Comparison of ENCODE assay signal across 8 cellular contexts in genomic region chr15:84747423-84748273, GRCh38. TPM values are rescaled to one million over a fixed set of nuclear protein-coding genes. Genes with fewer than 3 reads are reported as not detected.
DNase-seq lines count a peak whose midpoint lies in the region; ATAC-seq and TF ChIP-seq lines count a peak whose summit lies in the region.

No MANE protein-coding gene starts in this region.

- H3K4me3 ChIP-seq in BLaER1 (peak overlapping the region; percentile 98), OCI-LY3 (ENCODE audit: low read length) (peak overlapping the region; percentile 99), esophagus (ENCODE audit: low read depth in 1 of 2, low read length in 2 of 2) (peak overlapping the region; percentile 73 to 81), muscle layer of colon (ENCODE audit: low read depth in 1 of 2, low read length in 2 of 2) (peak overlapping the region; percentile 84 to 95)

- peak overlapping the region; percentile 81 for H2AFZ ChIP-seq in OCI-LY3 (ENCODE audit: low read depth, low read length)

- H3K9ac ChIP-seq in BLaER1 (peak overlapping the region; percentile 93), OCI-LY3 (ENCODE audit: low read length) (peak overlapping the region; percentile 90), muscle layer of colon (ENCODE audit: low read length) (peak overlapping the region; percentile 95)

- peak; percentile 46 for ATAC-seq in GM19035 (IDR thresholded peaks at IDR 0.05; ENCODE audit: unreplicated experiment)
- ATAC-seq in HG03354 (IDR thresholded peaks at IDR 0.05; ENCODE audit: poor library complexity, severe bottlenecking, unreplicated experiment) = peak; percentile 58

- H3K4me2 ChIP-seq in BLaER1 (peak overlapping the region; percentile 85), OCI-LY3 (ENCODE audit: low read length) (peak overlapping the region; percentile 99)

- H3K9me3 ChIP-seq in BLaER1 (no peaks in the 10 kb centered on the region), OCI-LY3 (ENCODE audit: insufficient read depth, low read length) (no peaks in the 10 kb centered on the region), esophagus (ENCODE audit: control insufficient read depth in 2 of 2, insufficient read depth in 1 of 2, low read depth in 1 of 2, low read length in 1 of 2) (no peaks in the 10 kb centered on the region), muscle layer of colon (ENCODE audit: low read length) (no peaks in the 10 kb centered on the region)

- peaks cover 50% of the 10 kb centered on the region for H3K79me2 ChIP-seq in OCI-LY3 (ENCODE audit: low read length)

- peak; percentile 59 for DNase-seq in activated T-cell treated with anti-CD3 and anti-CD28 coated beads for 48 hours (ENCODE audit: low read depth)
- peak; percentile 57 to 69 for DNase-seq in stimulated activated CD8-positive, alpha-beta memory T cell treated with anti-CD3 and anti-CD28 coated beads, Interleukin-7, amount 100 ng/mL, for 48 hours (ENCODE audit: extremely low read depth in 1 of 2, low read depth in 1 of 2)

- H3K27ac ChIP-seq in BLaER1 (peak overlapping the region; percentile 91), OCI-LY3 (ENCODE audit: low read length) (peak overlapping the region; percentile 86), esophagus (ENCODE audit: low read depth in 2 of 2, low read length in 1 of 2) (peak overlapping the region; percentile 98 to 99), muscle layer of colon (ENCODE audit: low read depth, low read length) (peak overlapping the region; percentile 100)

- H3K4me1 ChIP-seq in BLaER1 = peaks cover 39% of the 10 kb centered on the region
- peaks cover 31% of the 10 kb centered on the region for H3K4me1 ChIP-seq in OCI-LY3 (ENCODE audit: low read length)
- peaks cover 0 to 6% of the 10 kb centered on the region in 2 donors for H3K4me1 ChIP-seq in esophagus (ENCODE audit: control insufficient read depth in 2 of 2, insufficient read depth in 2 of 2, low read length in 1 of 2)
- peaks cover 36% of the 10 kb centered on the region for H3K4me1 ChIP-seq in muscle layer of colon (ENCODE audit: insufficient read depth, low read length)

- H3K27me3 ChIP-seq in BLaER1 (no peaks in the 10 kb centered on the region), OCI-LY3 (ENCODE audit: low read depth, low read length) (no peaks in the 10 kb centered on the region), esophagus (ENCODE audit: control insufficient read depth in 1 of 2, insufficient read depth in 2 of 2, low read length in 2 of 2) (no peaks in the 10 kb centered on the region), muscle layer of colon (ENCODE audit: control insufficient read depth in 1 of 2, insufficient read depth in 2 of 2, low read length in 2 of 2) (no peaks in the 10 kb centered on the region)

- WGBS in esophagus, 2 donors = 1% methylated on average over 46 of the region's 46 CpGs

- H3K36me3 ChIP-seq in BLaER1 = peaks cover 10% of the 10 kb centered on the region
- peaks cover under 1% of the 10 kb centered on the region for H3K36me3 ChIP-seq in OCI-LY3 (replicated peaks; ENCODE audit: low read depth, low read length)
- H3K36me3 ChIP-seq in esophagus (ENCODE audit: control insufficient read depth in 2 of 2, insufficient read depth in 2 of 2, low read length in 1 of 2) = no peaks in the 10 kb centered on the region
- no peaks in the 10 kb centered on the region for H3K36me3 ChIP-seq in muscle layer of colon (ENCODE audit: insufficient read depth, low read length)

- peaks cover 38% of the 10 kb centered on the region for H4K20me1 ChIP-seq in BLaER1
- H4K20me1 ChIP-seq in OCI-LY3 (ENCODE audit: insufficient read depth, low read length) = peaks cover 26% of the 10 kb centered on the region

- peak; percentile 18 for TF ChIP-seq CTCF in OCI-LY3 (IDR thresholded peaks at IDR 0.05; ENCODE audit: low read depth, low read length)

RNA-seq across cellular contexts. Expression of gene ZNF592, which starts 0.7 kb away (rescaled TPM):
- 1 to 10 TPM; 4.8 to 6.1 TPM for polyA plus RNA-seq in esophagus

RNA-seq across cellular contexts. Expression of gene SEC11A, which starts 31.7 kb away (rescaled TPM):
- 10 to 100 TPM; 67.3 to 74.6 TPM for polyA plus RNA-seq in esophagus

Comparison
In these comparisons a context has a peak if more than half of its experiments do, and no peak if none do; other contexts are left out.
1. Peak in every context shown above with its lines: DNase-seq, ATAC-seq, H3K4me3 ChIP-seq and H3K27ac ChIP-seq.